Comparison of ENCODE assay signal across 7 cellular contexts in genomic region chr7:128453836-128454804, GRCh38. TPM values are rescaled to one million over a fixed set of nuclear protein-coding genes. Genes with fewer than 3 reads are reported as not detected.
DNase-seq lines count a peak whose midpoint lies in the region; ATAC-seq, FAIRE-seq and TF ChIP-seq lines count a peak whose summit lies in the region.

No MANE protein-coding gene starts in this region.

- H2AFZ ChIP-seq in HepG2 (ENCODE audit: low read length) = no peak overlapping the region

- peak overlapping the region; percentile 94 for H3K27ac ChIP-seq in cingulate gyrus (ENCODE audit: low read depth, low read length)
- H3K27ac ChIP-seq in HepG2 (ENCODE audit: extremely low read length, insufficient read depth, low read length) = no peak overlapping the region
- H3K27ac ChIP-seq in stomach smooth muscle (ENCODE audit: low read length) = peak overlapping the region; percentile 97

- intact Hi-C loops in HepG2 (cut with micrococcal nuclease; ENCODE audit: unreplicated experiment) = no loop called here

- ATAC-seq in HepG2 (no peak), HG03108 (IDR thresholded peaks at IDR 0.05; ENCODE audit: unreplicated experiment) (no peak)

- POLR2A ChIA-PET in HepG2 (lab: Yijun Ruan, JAX) = interaction anchor here (1.0 to 4.1 kb wide), 3 partner anchors 12 to 19 kb away, joined by 3 to 54 read pairs (median 3); no protein-coding TSS in a partner anchor

- H3K4me3 ChIP-seq in MG63 (peak overlapping the region; percentile 13; the same call in 1 of the 2 replicates), HepG2 (replicated peaks in 1 of 3; ENCODE audit: insufficient read depth in 1 of 3, low read depth in 2 of 3, low read length in 3 of 3) (peak overlapping the region in 1 of 3 experiments; percentile 96; a peak in 1 of 6 replicates), stomach smooth muscle (ENCODE audit: low read length in 2 of 2) (peak overlapping the region; percentile 41 to 57)

- TF ChIP-seq RAD21 in HepG2 (CRISPR knock-in tag; IDR thresholded peaks at IDR 0.05) = no peak

- WGBS in HepG2 (ENCODE audit: low lambda C conversion rate) = 79% methylated on average over 23 of the region's 23 CpGs

- no TSS peak for BruUV-seq in HepG2 (replicated peaks; lab: Mats Ljungman, UMichigan)

- peaks cover 5% of the 10 kb centered on the region; the same call in 1 of the 2 replicates for H3K36me3 ChIP-seq in MG63
- H3K36me3 ChIP-seq in HepG2 (replicated peaks in 1 of 2; ENCODE audit: control insufficient read depth in 1 of 2, insufficient read depth in 2 of 2, low read length in 2 of 2) = no peaks in the 10 kb centered on the region
- H3K36me3 ChIP-seq in stomach smooth muscle (ENCODE audit: control insufficient read depth in 2 of 2, insufficient read depth in 2 of 2, low read length in 2 of 2) = peaks cover 0 to 3% of the 10 kb centered on the region in 2 donors

- CTCF ChIA-PET in HepG2 (lab: Yijun Ruan, JAX; ENCODE audit: low intra/inter-chr PET ratio, low total read pairs) = interaction anchor here (2.1 kb wide), 1 partner anchor 27 kb away, joined by 6 read pairs; no protein-coding TSS in a partner anchor

- no peaks in the 10 kb centered on the region for H3K9me3 ChIP-seq in MG63
- no peaks in the 10 kb centered on the region for H3K9me3 ChIP-seq in HepG2 (ENCODE audit: low read length)
- no peaks in the 10 kb centered on the region for H3K9me3 ChIP-seq in stomach smooth muscle (ENCODE audit: control insufficient read depth in 2 of 2, low read length in 2 of 2)

- H3K27me3 ChIP-seq in MG63 = no peaks in the 10 kb centered on the region
- H3K27me3 ChIP-seq in HepG2 (ENCODE audit: control insufficient read depth in 1 of 2, insufficient read depth in 2 of 2, low read length in 2 of 2) = peaks cover 0 to 3% of the 10 kb centered on the region in 2 experiments; a peak in 1 of 5 replicates
- H3K27me3 ChIP-seq in stomach smooth muscle (ENCODE audit: control insufficient read depth in 1 of 2, insufficient read depth in 2 of 2, low read length in 2 of 2) = no peaks in the 10 kb centered on the region

- no peak; a peak in 1 of 4 replicates for TF ChIP-seq POLR2A in HepG2 (IDR thresholded peaks at IDR 0.05; ENCODE audit: insufficient read depth in 1 of 2, low read depth in 2 of 2, low read length in 2 of 2)

- H3K4me1 ChIP-seq in HepG2 (ENCODE audit: insufficient read depth, low read length) = peaks cover 62% of the 10 kb centered on the region
- H3K4me1 ChIP-seq in stomach smooth muscle (ENCODE audit: control insufficient read depth, insufficient read depth, low read length) = peaks cover 38% of the 10 kb centered on the region

- peaks cover 15% of the 10 kb centered on the region for H3K79me2 ChIP-seq in HepG2 (ENCODE audit: insufficient read depth, low read length)

- no peak for FAIRE-seq in HepG2 (lab: Jason Lieb, UNC)

- no peak for TF ChIP-seq CTCF in HepG2 (CRISPR knock-in tag; IDR thresholded peaks at IDR 0.05)

- TF ChIP-seq EP300 in HepG2 (IDR thresholded peaks at IDR 0.05; ENCODE audit: low read depth in 2 of 2, low read length in 2 of 2) (no peak), HepG2 (CRISPR knock-in tag; IDR thresholded peaks at IDR 0.05; ENCODE audit: borderline replicate concordance) (no peak)

- H3K9ac ChIP-seq in HepG2 (ENCODE audit: insufficient read depth, low read depth, low read length) (no peak overlapping the region), stomach smooth muscle (ENCODE audit: low read length in 2 of 2) (peak overlapping the region; percentile 58 to 71)

- in situ Hi-C loops in HepG2 (cut with HindIII; ENCODE audit: extremely low pct_ligation_motif_present, low pct_unique_long_range_greater_than_20kb) = no loop called here

- H4K20me1 ChIP-seq in HepG2 (ENCODE audit: insufficient read depth, low read length) = no peaks in the 10 kb centered on the region

- H3K4me2 ChIP-seq in HepG2 (ENCODE audit: low read depth, low read length) = peak overlapping the region; percentile 91

- DNase-seq in MG63 (peak; percentile 86), HepG2 (ENCODE audit: low spot score) (no peak), COLO668 (lab: John Stamatoyannopoulos, UW; ENCODE audit: unreplicated experiment) (no peak), activated T-cell treated with anti-CD3 and anti-CD28 coated beads for 4 hours (no peak)

RNA-seq across cellular contexts. Expression of gene HILPDA, which starts 1.6 kb away (rescaled TPM):
- total RNA-seq in MG63 (2014; rRNA removed; shearing (Covaris generic); ENCODE audit: low replicate concordance) = 7.6 and 10.0 TPM in 2 replicates
- 8.6 and 11.1 TPM in 2 replicates for total RNA-seq in HepG2 (2016; rRNA removed; fragmentation: Illumina TruSeq; extraction: Trizol)
- 5.5 and 6.1 TPM in 2 replicates for total RNA-seq in HepG2 (2016; cell fraction: cytosol; rRNA removed; fragmentation: Illumina TruSeq; extraction: Trizol; ENCODE audit: low read depth)
- 9.8 and 10.4 TPM in 2 replicates for total RNA-seq in HepG2 (2016; cell fraction: insoluble cytoplasmic fraction; rRNA removed; fragmentation: Illumina TruSeq; extraction: Trizol)
- total RNA-seq in HepG2 (2016; cell fraction: membrane; rRNA removed; fragmentation: Illumina TruSeq; extraction: Trizol) = 9.5 and 9.7 TPM in 2 replicates
- 7.8 and 10.3 TPM in 2 replicates for total RNA-seq in HepG2 (2016; cell fraction: nucleus; rRNA removed; fragmentation: Illumina TruSeq; extraction: Trizol)
- polyA plus RNA-seq in HepG2 (2011; rRNA removed) = 43.1 and 44.0 TPM in 2 replicates
- 32.3 and 32.9 TPM in 2 replicates for polyA plus RNA-seq in HepG2 (2011; cell fraction: cytosol; rRNA removed)
- 35.8 and 42.7 TPM in 2 replicates for polyA plus RNA-seq in HepG2 (2011; cell fraction: nucleus; rRNA removed)
- 13.1 and 14.9 TPM in 2 replicates for polyA plus RNA-seq in HepG2 (2012)
- polyA plus RNA-seq in HepG2 (2016; cell fraction: cytosol; fragmentation: Illumina TruSeq; extraction: Trizol; ENCODE audit: low read depth) = 2.2 and 3.3 TPM in 2 replicates
- polyA plus RNA-seq in HepG2 (2016; cell fraction: insoluble cytoplasmic fraction; fragmentation: Illumina TruSeq; extraction: Trizol; ENCODE audit: low read depth) = 8.9 and 9.4 TPM in 2 replicates
- 4.4 and 4.9 TPM in 2 replicates for polyA plus RNA-seq in HepG2 (2016; cell fraction: membrane; fragmentation: Illumina TruSeq; extraction: Trizol; ENCODE audit: low read depth)
- polyA plus RNA-seq in HepG2 (2016; cell fraction: nucleus; fragmentation: Illumina TruSeq; extraction: Trizol; ENCODE audit: insufficient read depth, low read depth) = 10.1 and 10.3 TPM in 2 replicates
- polyA minus RNA-seq in HepG2 (2011; rRNA and poly(A)+ RNA removed; ENCODE audit: low replicate concordance) = 30.3 and 48.5 TPM in 2 replicates
- 12.9 and 14.9 TPM in 2 replicates for polyA minus RNA-seq in HepG2 (2011; cell fraction: cytosol; rRNA and poly(A)+ RNA removed)
- 12.4 and 27.1 TPM in 2 replicates for polyA minus RNA-seq in HepG2 (2011; cell fraction: nucleus; rRNA and poly(A)+ RNA removed)

RNA-seq across cellular contexts. Expression of gene METTL2B, which starts 22.4 kb away (rescaled TPM):
- 17.2 and 19.1 TPM in 2 replicates for total RNA-seq in MG63 (2014; rRNA removed; shearing (Covaris generic); ENCODE audit: low replicate concordance)
- total RNA-seq in HepG2 (2016; rRNA removed; fragmentation: Illumina TruSeq; extraction: Trizol) = 33.1 and 40.1 TPM in 2 replicates
- 6.7 and 7.5 TPM in 2 replicates for total RNA-seq in HepG2 (2016; cell fraction: cytosol; rRNA removed; fragmentation: Illumina TruSeq; extraction: Trizol; ENCODE audit: low read depth)
- 38.6 and 39.4 TPM in 2 replicates for total RNA-seq in HepG2 (2016; cell fraction: insoluble cytoplasmic fraction; rRNA removed; fragmentation: Illumina TruSeq; extraction: Trizol)
- total RNA-seq in HepG2 (2016; cell fraction: membrane; rRNA removed; fragmentation: Illumina TruSeq; extraction: Trizol) = 10.1 and 11.9 TPM in 2 replicates
- 31.5 and 32.5 TPM in 2 replicates for total RNA-seq in HepG2 (2016; cell fraction: nucleus; rRNA removed; fragmentation: Illumina TruSeq; extraction: Trizol)
- polyA plus RNA-seq in HepG2 (2011; rRNA removed) = 15.5 and 17.4 TPM in 2 replicates
- polyA plus RNA-seq in HepG2 (2011; cell fraction: cytosol; rRNA removed) = 8.4 and 12.3 TPM in 2 replicates
- polyA plus RNA-seq in HepG2 (2011; cell fraction: nucleus; rRNA removed) = 7.7 and 10.8 TPM in 2 replicates
- polyA plus RNA-seq in HepG2 (2012) = 11.3 TPM in 2 replicates
- polyA plus RNA-seq in HepG2 (2016; cell fraction: cytosol; fragmentation: Illumina TruSeq; extraction: Trizol; ENCODE audit: low read depth) = 4.4 and 5.8 TPM in 2 replicates
- polyA plus RNA-seq in HepG2 (2016; cell fraction: insoluble cytoplasmic fraction; fragmentation: Illumina TruSeq; extraction: Trizol; ENCODE audit: low read depth) = 26.3 and 32.1 TPM in 2 replicates
- 5.4 and 10.5 TPM in 2 replicates for polyA plus RNA-seq in HepG2 (2016; cell fraction: membrane; fragmentation: Illumina TruSeq; extraction: Trizol; ENCODE audit: low read depth)
- polyA plus RNA-seq in HepG2 (2016; cell fraction: nucleus; fragmentation: Illumina TruSeq; extraction: Trizol; ENCODE audit: insufficient read depth, low read depth) = 29.3 and 39.8 TPM in 2 replicates
- polyA minus RNA-seq in HepG2 (2011; rRNA and poly(A)+ RNA removed; ENCODE audit: low replicate concordance) = 13.1 and 35.5 TPM in 2 replicates
- 10.6 and 11.3 TPM in 2 replicates for polyA minus RNA-seq in HepG2 (2011; cell fraction: cytosol; rRNA and poly(A)+ RNA removed)
- 36.1 and 39.4 TPM in 2 replicates for polyA minus RNA-seq in HepG2 (2011; cell fraction: nucleus; rRNA and poly(A)+ RNA removed)

RNA-seq across cellular contexts. Expression of gene IMPDH1, which starts 44.3 kb away (rescaled TPM):
- total RNA-seq in MG63 (2014; rRNA removed; shearing (Covaris generic); ENCODE audit: low replicate concordance) = 42.1 and 67.6 TPM in 2 replicates
- total RNA-seq in HepG2 (2016; rRNA removed; fragmentation: Illumina TruSeq; extraction: Trizol) = 18.4 and 22.8 TPM in 2 replicates
- total RNA-seq in HepG2 (2016; cell fraction: cytosol; rRNA removed; fragmentation: Illumina TruSeq; extraction: Trizol; ENCODE audit: low read depth) = 12.3 and 12.6 TPM in 2 replicates
- 15.4 and 23.8 TPM in 2 replicates for total RNA-seq in HepG2 (2016; cell fraction: insoluble cytoplasmic fraction; rRNA removed; fragmentation: Illumina TruSeq; extraction: Trizol)
- 28.1 and 28.2 TPM in 2 replicates for total RNA-seq in HepG2 (2016; cell fraction: membrane; rRNA removed; fragmentation: Illumina TruSeq; extraction: Trizol)
- 12.6 and 19.2 TPM in 2 replicates for total RNA-seq in HepG2 (2016; cell fraction: nucleus; rRNA removed; fragmentation: Illumina TruSeq; extraction: Trizol)
- polyA plus RNA-seq in HepG2 (2011; rRNA removed) = 34.0 and 49.9 TPM in 2 replicates
- polyA plus RNA-seq in HepG2 (2011; cell fraction: cytosol; rRNA removed) = 31.4 and 37.8 TPM in 2 replicates
- 92.2 and 93.4 TPM in 2 replicates for polyA plus RNA-seq in HepG2 (2011; cell fraction: nucleus; rRNA removed)
- 25.0 and 27.5 TPM in 2 replicates for polyA plus RNA-seq in HepG2 (2012)
- 18.4 and 18.5 TPM in 2 replicates for polyA plus RNA-seq in HepG2 (2016; cell fraction: cytosol; fragmentation: Illumina TruSeq; extraction: Trizol; ENCODE audit: low read depth)
- 20.6 and 24.8 TPM in 2 replicates for polyA plus RNA-seq in HepG2 (2016; cell fraction: insoluble cytoplasmic fraction; fragmentation: Illumina TruSeq; extraction: Trizol; ENCODE audit: low read depth)
- 26.7 and 29.0 TPM in 2 replicates for polyA plus RNA-seq in HepG2 (2016; cell fraction: membrane; fragmentation: Illumina TruSeq; extraction: Trizol; ENCODE audit: low read depth)
- polyA plus RNA-seq in HepG2 (2016; cell fraction: nucleus; fragmentation: Illumina TruSeq; extraction: Trizol; ENCODE audit: insufficient read depth, low read depth) = 29.2 and 34.5 TPM in 2 replicates
- polyA minus RNA-seq in HepG2 (2011; rRNA and poly(A)+ RNA removed; ENCODE audit: low replicate concordance) = 82.0 and 176 TPM in 2 replicates
- 19.3 and 30.8 TPM in 2 replicates for polyA minus RNA-seq in HepG2 (2011; cell fraction: cytosol; rRNA and poly(A)+ RNA removed)
- polyA minus RNA-seq in HepG2 (2011; cell fraction: nucleus; rRNA and poly(A)+ RNA removed) = 26.3 and 29.8 TPM in 2 replicates
